In genomic region chr2:3518496-3519254, GRCh38 we compare ENCODE assay signal across 8 cellular contexts. TPM values are rescaled to one million over a fixed set of nuclear protein-coding genes. Genes with fewer than 3 reads are reported as not detected.
DNase-seq lines count a peak whose midpoint lies in the region; ATAC-seq and TF ChIP-seq lines count a peak whose summit lies in the region.

No MANE protein-coding gene starts in this region.

- peak overlapping the region; percentile 98 for H3K27ac ChIP-seq in caudate nucleus (ENCODE audit: low read depth, low read length)

- DNase-seq in AG08395 (ENCODE audit: low spot score) (peak; percentile 100), NCI-H2227 treated with DMSO at 0.1 percent for 48 hours (lab: John Stamatoyannopoulos, UW) (peak; percentile 98), activated B cell treated with CpG ODN at 0.5 μM for 24 hours (peak; percentile 98), caudate nucleus (lab: John Stamatoyannopoulos, UW) (peak; percentile 49 to 100 (median 94)), iris pigment epithelial cell (ENCODE audit: low read depth) (peak; percentile 94)
- DNase-seq in stimulated activated CD4-positive, alpha-beta T cell treated with anti-CD3 and anti-CD28 coated beads, Interleukin-12 subunit alpha, Interleukin-12 subunit beta, amount 100 ng/mL, for 24 hours (ENCODE audit: low read depth in 2 of 2) = peak; percentile 97 to 99

- intact Hi-C loops in activated B cell treated with CpG ODN at 0.5 μM for 24 hours (cut with micrococcal nuclease) = loop anchor here (1.0 to 2.0 kb wide), 6 partner anchors 18 to 139 kb away; partner anchors contain the start of genes RNASEH1, RPS7 and TRAPPC12

- in situ Hi-C loops in GM18951 (cut with MboI; ENCODE audit: low sequenced_read_pairs, unreplicated experiment) = no loop called here

- POLR2A ChIA-PET in activated B cell treated with CpG ODN at 0.5 μM for 24 hours (lab: Charles Lee) = interaction anchor here (0.5 to 3.5 kb wide), 7 partner anchors 40 to 1489 kb away, joined by 3 to 64 read pairs (median 5); partner anchors contain the start of genes EIPR1, RNASEH1, RPS7 and TRAPPC12

- H3K27ac Mint-ChIP-seq in activated B cell treated with CpG ODN at 0.5 μM for 24 hours = peak overlapping the region; percentile 91

- CTCF ChIA-PET in activated B cell treated with CpG ODN at 0.5 μM for 24 hours (lab: Charles Lee) = no interaction called here

- H3K4me3 Mint-ChIP-seq in activated B cell treated with CpG ODN at 0.5 μM for 24 hours = peak overlapping the region; percentile 85

- no peaks in the 10 kb centered on the region for H3K27me3 Mint-ChIP-seq in activated B cell treated with CpG ODN at 0.5 μM for 24 hours

- H3K36me3 Mint-ChIP-seq in activated B cell treated with CpG ODN at 0.5 μM for 24 hours (ENCODE audit: low read depth) = peaks cover 27% of the 10 kb centered on the region

- peak; percentile 96 for TF ChIP-seq POLR2A in GM18951 (IDR thresholded peaks at IDR 0.05; ENCODE audit: extremely low read depth, insufficient read depth, insufficient read length)

- H3K4me1 Mint-ChIP-seq in activated B cell treated with CpG ODN at 0.5 μM for 24 hours = peaks cover 38% of the 10 kb centered on the region

- peaks cover 8% of the 10 kb centered on the region for H3K9me3 Mint-ChIP-seq in activated B cell treated with CpG ODN at 0.5 μM for 24 hours

- no peak for TF ChIP-seq CTCF in activated B cell treated with CpG ODN at 0.5 μM for 24 hours (IDR thresholded peaks at IDR 0.05)

- ATAC-seq in HG03175 (IDR thresholded peaks at IDR 0.05; ENCODE audit: unreplicated experiment) (peak; percentile 78), activated B cell treated with CpG ODN at 0.5 μM for 24 hours (ENCODE audit: low read depth) (peak; percentile 76)

RNA-seq across cellular contexts. Expression of gene ADI1, which starts 0.7 kb away (rescaled TPM):
- 19.2 and 20.5 TPM in 2 replicates for total RNA-seq in activated B cell treated with CpG ODN at 0.5 μM for 24 hours

RNA-seq across cellular contexts. Expression of gene RNASEH1, which starts 39.5 kb away (rescaled TPM):
- total RNA-seq in activated B cell treated with CpG ODN at 0.5 μM for 24 hours = 27.4 and 28.5 TPM in 2 replicates

RNA-seq across cellular contexts. Expression of gene RPS7, which starts 56.4 kb away (rescaled TPM):
- 2,155 and 2,436 TPM in 2 replicates for total RNA-seq in activated B cell treated with CpG ODN at 0.5 μM for 24 hours

Comparison
In these comparisons a context has a peak if more than half of its experiments do, and no peak if none do; other contexts are left out.
1. Peak in every context shown above with its lines: DNase-seq, ATAC-seq and H3K27ac ChIP-seq.